ENCODE assay signal across 8 cellular contexts in genomic region chr2:190649798-190650390, GRCh38. TPM values are rescaled to one million over a fixed set of nuclear protein-coding genes. Genes with fewer than 3 reads are reported as not detected.
DNase-seq lines count a peak whose midpoint lies in the region; ATAC-seq, FAIRE-seq and TF ChIP-seq lines count a peak whose summit lies in the region.

No MANE protein-coding gene starts in this region.

- H3K9ac ChIP-seq in astrocyte (ENCODE audit: low read length): peak overlapping the region; percentile 81

- H4K20me1 ChIP-seq in astrocyte (ENCODE audit: insufficient read depth, low read length): peaks cover 35% of the 10 kb centered on the region

- peak overlapping the region; percentile 80 for H3K4me3 ChIP-seq in astrocyte (ENCODE audit: insufficient read depth, low read depth, low read length)

- H3K36me3 Mint-ChIP-seq in activated T-cell treated with anti-CD3 and anti-CD28 coated beads, Interleukin-2, amount 50 U/mL, for 4 hours (ENCODE audit: insufficient read depth): no peaks in the 10 kb centered on the region
- H3K36me3 Mint-ChIP-seq in astrocyte (ENCODE audit: low read depth, unreplicated experiment): no peaks in the 10 kb centered on the region
- H3K36me3 Mint-ChIP-seq in stimulated activated memory B cell treated with anti-CD40 and anti-IgM and Interleukin-4, amounts not matched to agents 10 μg/mL and 1 μg/mL and 100 μg/mL, for 72 hours: no peaks in the 10 kb centered on the region

- no peaks in the 10 kb centered on the region for H3K9me3 Mint-ChIP-seq in activated T-cell treated with anti-CD3 and anti-CD28 coated beads, Interleukin-2, amount 50 U/mL, for 4 hours
- H3K9me3 Mint-ChIP-seq in astrocyte (ENCODE audit: unreplicated experiment): no peaks in the 10 kb centered on the region
- H3K9me3 Mint-ChIP-seq in stimulated activated memory B cell treated with anti-CD40 and anti-IgM and Interleukin-4, amounts not matched to agents 10 μg/mL and 1 μg/mL and 100 μg/mL, for 72 hours: no peaks in the 10 kb centered on the region

- H3K27me3 ChIP-seq in astrocyte (ENCODE audit: insufficient read depth, low read length): no peaks in the 10 kb centered on the region

- no peak for DNase-seq in activated T-cell treated with anti-CD3 and anti-CD28 coated beads, Interleukin-2, amount 50 U/mL, for 4 hours
- DNase-seq in activated T-cell treated with anti-CD3 and anti-CD28 coated beads for 4 hours: no peak
- peak; percentile 67 for DNase-seq in NCI-H2227 treated with DMSO at 0.1 percent for 48 hours (lab: John Stamatoyannopoulos, UW)
- DNase-seq in astrocyte (ENCODE audit: low read depth): no peak
- DNase-seq in inferior parietal cortex (ENCODE audit: extremely low spot score): peak; percentile 68

- H2AFZ ChIP-seq in astrocyte (ENCODE audit: low read depth, low read length): peak overlapping the region; percentile 80

- no peaks in the 10 kb centered on the region for H3K27me3 Mint-ChIP-seq in activated T-cell treated with anti-CD3 and anti-CD28 coated beads, Interleukin-2, amount 50 U/mL, for 4 hours (ENCODE audit: low read depth)
- H3K27me3 Mint-ChIP-seq in astrocyte (ENCODE audit: low read depth, unreplicated experiment): no peaks in the 10 kb centered on the region
- H3K27me3 Mint-ChIP-seq in stimulated activated memory B cell treated with anti-CD40 and anti-IgM and Interleukin-4, amounts not matched to agents 10 μg/mL and 1 μg/mL and 100 μg/mL, for 72 hours: no peaks in the 10 kb centered on the region

- H3K4me3 Mint-ChIP-seq in activated T-cell treated with anti-CD3 and anti-CD28 coated beads, Interleukin-2, amount 50 U/mL, for 4 hours: peak overlapping the region; percentile 98
- H3K4me3 Mint-ChIP-seq in astrocyte (ENCODE audit: unreplicated experiment): peak overlapping the region; percentile 97
- peak overlapping the region; percentile 92 for H3K4me3 Mint-ChIP-seq in stimulated activated memory B cell treated with anti-CD40 and anti-IgM and Interleukin-4, amounts not matched to agents 10 μg/mL and 1 μg/mL and 100 μg/mL, for 72 hours

- no peak for FAIRE-seq in astrocyte (lab: Jason Lieb, UNC)

- peak in 1 of 2 donors; percentile 8 for ATAC-seq in activated T-cell treated with anti-CD3 and anti-CD28 coated beads, Interleukin-2, amount 50 U/mL, for 4 hours
- ATAC-seq in stimulated activated memory B cell treated with anti-CD40 and anti-IgM and Interleukin-4, amounts not matched to agents 10 μg/mL and 1 μg/mL and 100 μg/mL, for 72 hours: no peak
- ATAC-seq in HG02642 (IDR thresholded peaks at IDR 0.05; ENCODE audit: poor library complexity, unreplicated experiment): no peak
- no peak for ATAC-seq in HG02571 (IDR thresholded peaks at IDR 0.05; ENCODE audit: unreplicated experiment)

- peak overlapping the region; percentile 71 for H3K27ac Mint-ChIP-seq in astrocyte (ENCODE audit: unreplicated experiment)
- peak overlapping the region; percentile 92 for H3K27ac Mint-ChIP-seq in stimulated activated memory B cell treated with anti-CD40 and anti-IgM and Interleukin-4, amounts not matched to agents 10 μg/mL and 1 μg/mL and 100 μg/mL, for 72 hours

- H3K36me3 ChIP-seq in astrocyte (ENCODE audit: insufficient read depth, low read length): no peaks in the 10 kb centered on the region

- H3K79me2 ChIP-seq in astrocyte (ENCODE audit: insufficient read depth, low read length): peaks cover 53% of the 10 kb centered on the region

- H3K27ac ChIP-seq in astrocyte (ENCODE audit: low read depth, low read length): peak overlapping the region; percentile 66

- peaks cover 42% of the 10 kb centered on the region for H3K4me1 Mint-ChIP-seq in activated T-cell treated with anti-CD3 and anti-CD28 coated beads, Interleukin-2, amount 50 U/mL, for 4 hours (ENCODE audit: low read depth)
- H3K4me1 Mint-ChIP-seq in astrocyte (ENCODE audit: low read depth, unreplicated experiment): peaks cover 20% of the 10 kb centered on the region
- H3K4me1 Mint-ChIP-seq in stimulated activated memory B cell treated with anti-CD40 and anti-IgM and Interleukin-4, amounts not matched to agents 10 μg/mL and 1 μg/mL and 100 μg/mL, for 72 hours: peaks cover 34% of the 10 kb centered on the region

- H3K4me2 ChIP-seq in astrocyte (ENCODE audit: low read length): peak overlapping the region; percentile 91

- H3K4me1 ChIP-seq in astrocyte (ENCODE audit: insufficient read depth, low read length): no peaks in the 10 kb centered on the region

- H3K9me3 ChIP-seq in astrocyte (ENCODE audit: insufficient read depth, low read depth, low read length): no peaks in the 10 kb centered on the region

- TF ChIP-seq CTCF in astrocyte (IDR thresholded peaks at IDR 0.05; ENCODE audit: insufficient read depth, low read depth, low read length): no peak

RNA-seq across cellular contexts. Expression of gene NAB1, which starts 1.0 kb away (rescaled TPM):
- total RNA-seq in activated T-cell treated with anti-CD3 and anti-CD28 coated beads, Interleukin-2, amount 50 U/mL, for 4 hours: 10 to 100 TPM; 27.0 to 36.4 (median 33.8) TPM
- 24.2 and 25.4 TPM in 2 replicates for total RNA-seq in astrocyte

Comparison
In these comparisons a context has a peak if more than half of its experiments do, and no peak if none do; other contexts are left out.
1. DNase-seq: peak in NCI-H2227 treated with DMSO at 0.1 percent for 48 hours (single experiment) and inferior parietal cortex (single experiment); none in activated T-cell treated with anti-CD3 and anti-CD28 coated beads, Interleukin-2, amount 50 U/mL, for 4 hours (single experiment), activated T-cell treated with anti-CD3 and anti-CD28 coated beads for 4 hours (single experiment) and astrocyte (single experiment).
2. Peak in every context shown above with its lines, with median percentiles within 50 percentile points of each other: H3K4me3 Mint-ChIP-seq.